11 cellular contexts compared by ENCODE assay signal in genomic region chr1:77757066-77757584, GRCh38. TPM values are rescaled to one million over a fixed set of nuclear protein-coding genes. Genes with fewer than 3 reads are reported as not detected.
DNase-seq lines count a peak whose midpoint lies in the region; ATAC-seq, FAIRE-seq and TF ChIP-seq lines count a peak whose summit lies in the region.
"Had no signal": no experiment of that assay in that cellular context is flagged by ENCODE, and none has a peak within 500 bp of the region (broad histone marks: within the 10 kb centered on the region; RNA-seq: fewer than 3 reads in every experiment).

No MANE protein-coding gene starts in this region.

- no peak overlapping the region for H2AFZ ChIP-seq in PC-9

- H3F3A ChIP-seq in PC-9 (ENCODE audit: insufficient read depth, low read depth), result peaks cover 28% of the 10 kb centered on the region; the same call in 1 of the 2 replicates

- peaks cover 33% of the 10 kb centered on the region for H4K20me1 ChIP-seq in PC-9 (ENCODE audit: insufficient read depth)

- 40 to 52% (median 45%) methylated on average over 1 of the region's 1 CpG for WGBS in psoas muscle, 3 donors

- H3K27me3 ChIP-seq in PC-9 (ENCODE audit: insufficient read depth, low read depth) (no peaks in the 10 kb centered on the region), psoas muscle (ENCODE audit: insufficient read depth in 3 of 3, low read length in 2 of 3) (no peaks in the 10 kb centered on the region)
- H3K27me3 ChIP-seq: ovary had no signal

- H3K27ac ChIP-seq in PC-9 (peak overlapping the region; percentile 69), psoas muscle (no peak overlapping the region)
- H3K27ac ChIP-seq: ovary had no signal

- H3K9me2 ChIP-seq in PC-9 (ENCODE audit: insufficient read depth), result no peaks in the 10 kb centered on the region

- peaks cover 73% of the 10 kb centered on the region for H3K79me2 ChIP-seq in PC-9 (ENCODE audit: low read depth)

- no peaks in the 10 kb centered on the region for H3K9me3 ChIP-seq in PC-9 (ENCODE audit: insufficient read depth, low read depth)
- no peaks in the 10 kb centered on the region for H3K9me3 ChIP-seq in psoas muscle
- H3K9me3 ChIP-seq: ovary had no signal

- intact Hi-C loops in PC-9 (cut with micrococcal nuclease; ENCODE audit: unreplicated experiment), result no loop called here
- intact Hi-C loops in psoas muscle (cut with DNase I), result no loop called here

- FAIRE-seq in GM18507 (lab: Jason Lieb, UNC) (peak; percentile 60), endometrium (lab: Jason Lieb, UNC) (peak; percentile 12)
- FAIRE-seq: urothelium cell line had no signal

- BruUV-seq in PC-9 (replicated peaks; lab: Mats Ljungman, UMichigan), result no TSS peak

- H3K36me3 ChIP-seq in PC-9 (ENCODE audit: low read depth) (no peaks in the 10 kb centered on the region; the same call in 1 of the 2 replicates), psoas muscle (ENCODE audit: insufficient read depth in 1 of 2, low read depth in 1 of 2) (no peaks in the 10 kb centered on the region)
- H3K36me3 ChIP-seq: ovary had no signal

- POLR2A ChIA-PET in PC-9 (lab: Charles Lee; ENCODE audit: unreplicated experiment), result interaction anchor here (0.5 kb wide), 1 partner anchor 215 kb away, joined by 7 read pairs; no protein-coding TSS in a partner anchor

- H3K4me1 ChIP-seq in PC-9 (replicated peaks; ENCODE audit: insufficient read depth) (peaks cover 34% of the 10 kb centered on the region), psoas muscle (peaks cover 38% of the 10 kb centered on the region)

- DNase-seq in GM18507 (ENCODE audit: extremely low spot score, insufficient read length, low read depth) (no peak), PC-9 (peak in 1 of 2 experiments; percentile 64), psoas muscle (no peak), NCI-H526 (lab: John Stamatoyannopoulos, UW) (no peak), retina (no peak)
- DNase-seq: activated effector memory CD4-positive, alpha-beta T cell treated with anti-CD3 and anti-CD28 coated beads, Interleukin-2, amount 50 U/mL, for 16 hours; NCI-H1105; ovary had no signal

- H3K4me3 ChIP-seq in PC-9 (peak overlapping the region; percentile 90; the same call in 1 of the 2 replicates), psoas muscle (peak overlapping the region; percentile 80)
- H3K4me3 ChIP-seq: ovary had no signal

- H3K4me2 ChIP-seq in PC-9, result peak overlapping the region; percentile 87

- no peak for TF ChIP-seq CTCF in PC-9 (conservative IDR thresholded peaks at IDR 0.05)
- TF ChIP-seq CTCF in psoas muscle (IDR thresholded peaks at IDR 0.05), result no peak

- no peak for ATAC-seq in psoas muscle
- ATAC-seq in HG03354 (IDR thresholded peaks at IDR 0.05; ENCODE audit: poor library complexity, severe bottlenecking, unreplicated experiment), result no peak

- CTCF ChIA-PET in PC-9 (lab: Charles Lee), result interaction anchor here (0.6 kb wide), 1 partner anchor 221 kb away, joined by 3 read pairs; no protein-coding TSS in a partner anchor

RNA-seq across cellular contexts. Expression of gene USP33, which starts 2.5 kb away (rescaled TPM):
- total RNA-seq in PC-9 (2021) (54.9 and 59.1 TPM in 2 replicates), psoas muscle (10 to 100 TPM; 21.0 to 24.9 (median 23.4) TPM)
- 10 to 100 TPM; 13.4 to 37.5 (median 15.0) TPM for polyA plus RNA-seq in psoas muscle

RNA-seq across cellular contexts. Expression of gene MIGA1, which starts 22.3 kb away (rescaled TPM):
- total RNA-seq in PC-9 (2021) (11.5 TPM in 2 replicates), psoas muscle (10 to 100 TPM; 11.2 to 17.0 (median 14.0) TPM)
- polyA plus RNA-seq in psoas muscle, result 10 to 100 TPM in 1 of 3 donors, 1 to 10 TPM in 2; 5.0 to 19.3 (median 5.4) TPM
